16 cellular contexts compared by ENCODE assay signal in the genomic region with DNA sequence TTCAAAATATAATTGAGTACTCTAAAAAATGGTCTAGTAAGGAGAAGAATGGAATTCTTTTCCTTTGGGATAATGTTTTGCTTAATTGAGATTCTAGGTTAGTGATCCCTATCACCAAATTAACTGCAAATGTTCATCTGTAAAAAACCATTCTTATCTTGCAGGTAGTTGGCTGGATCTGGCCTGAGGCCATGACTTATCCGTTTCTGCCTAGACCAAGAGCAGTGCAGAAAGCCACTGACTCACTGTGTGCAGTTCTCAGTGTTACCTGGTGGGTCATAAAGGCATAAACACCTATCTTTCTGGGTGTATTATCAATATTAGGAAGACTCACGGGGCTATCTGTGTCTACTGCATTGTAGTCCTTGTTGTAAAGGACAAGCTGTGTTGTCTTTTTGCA. TPM values are rescaled to one million over a fixed set of nuclear protein-coding genes. Genes with fewer than 3 reads are reported as not detected.
DNase-seq lines count a peak whose midpoint lies in the region; ATAC-seq lines count a peak whose summit lies in the region.
"Had no signal": no experiment of that assay in that cellular context is flagged by ENCODE, and none has a peak within 500 bp of the region (broad histone marks: within the 10 kb centered on the region; RNA-seq: fewer than 3 reads in every experiment).

No MANE protein-coding gene starts in this region.

- H3K4me3 Mint-ChIP-seq in T-helper 1 cell treated with Interleukin-12 subunit alpha and Interleukin-12 subunit beta and Interleukin-4 antibody, amounts not matched to agents 30 μg/mL and 1 μg/mL, for 36 hours, result peak overlapping the region; percentile 80
- peak overlapping the region; percentile 35 for H3K4me3 Mint-ChIP-seq in natural killer cell treated with Interleukin-12 subunit alpha and Interleukin-12 subunit beta and Interleukin-15 and Interleukin-18, amount 100 ng/mL, for 72 hours
- H3K4me3 Mint-ChIP-seq: nephron progenitor cell had no signal

- peak in 1 of 2 donors; percentile 34 for ATAC-seq in natural killer cell treated with Interleukin-12 subunit alpha and Interleukin-12 subunit beta and Interleukin-15 and Interleukin-18, amount 100 ng/mL, for 72 hours
- ATAC-seq: A549, gastroesophageal sphincter had no signal

- peaks cover 6% of the 10 kb centered on the region for H3K9me3 Mint-ChIP-seq in T-helper 1 cell treated with Interleukin-12 subunit alpha and Interleukin-12 subunit beta and Interleukin-4 antibody, amounts not matched to agents 30 μg/mL and 1 μg/mL, for 36 hours
- peaks cover 6% of the 10 kb centered on the region for H3K9me3 Mint-ChIP-seq in natural killer cell treated with Interleukin-12 subunit alpha and Interleukin-12 subunit beta and Interleukin-15 and Interleukin-18, amount 100 ng/mL, for 72 hours

- peaks cover 4% of the 10 kb centered on the region for H3K27me3 Mint-ChIP-seq in T-helper 1 cell treated with Interleukin-12 subunit alpha and Interleukin-12 subunit beta and Interleukin-4 antibody, amounts not matched to agents 30 μg/mL and 1 μg/mL, for 36 hours (ENCODE audit: low read depth)
- no peaks in the 10 kb centered on the region for H3K27me3 Mint-ChIP-seq in natural killer cell treated with Interleukin-12 subunit alpha and Interleukin-12 subunit beta and Interleukin-15 and Interleukin-18, amount 100 ng/mL, for 72 hours

- peak overlapping the region; percentile 68 for H3K27ac Mint-ChIP-seq in T-helper 1 cell treated with Interleukin-12 subunit alpha and Interleukin-12 subunit beta and Interleukin-4 antibody, amounts not matched to agents 30 μg/mL and 1 μg/mL, for 36 hours
- peak overlapping the region; percentile 84 to 89 for H3K27ac Mint-ChIP-seq in natural killer cell treated with Interleukin-12 subunit alpha and Interleukin-12 subunit beta and Interleukin-15 and Interleukin-18, amount 100 ng/mL, for 72 hours
- H3K27ac Mint-ChIP-seq: nephron progenitor cell had no signal

- DNase-seq in T-helper 1 cell (no peak), NCI-H69 (lab: John Stamatoyannopoulos, UW) (peak; percentile 27), GM19238 (ENCODE audit: insufficient read length, low spot score) (no peak), NCI-H1105 (lab: John Stamatoyannopoulos, UW) (no peak), NCI-H1092 (lab: John Stamatoyannopoulos, UW) (no peak)
- DNase-seq in activated naive CD4-positive, alpha-beta T cell treated with anti-CD3 and anti-CD28 coated beads, Interleukin-2, amount 50 U/mL, for 16 hours, result peak; percentile 56
- no peak for DNase-seq in natural killer cell treated with Interleukin-12 subunit alpha and Interleukin-12 subunit beta and Interleukin-15 and Interleukin-18, amount 100 ng/mL, for 72 hours (ENCODE audit: low spot score)
- DNase-seq: DMS 273 treated with DMSO at 0.1 percent for 48 hours; effector CD4-positive, alpha-beta T cell; kidney glomerular epithelial cell; NCI-H1694; NCI-H774; nephron progenitor cell had no signal

- H3K36me3 Mint-ChIP-seq in T-helper 1 cell treated with Interleukin-12 subunit alpha and Interleukin-12 subunit beta and Interleukin-4 antibody, amounts not matched to agents 30 μg/mL and 1 μg/mL, for 36 hours (ENCODE audit: low read depth), result peaks cover 54% of the 10 kb centered on the region
- peaks cover 18% of the 10 kb centered on the region for H3K36me3 Mint-ChIP-seq in natural killer cell treated with Interleukin-12 subunit alpha and Interleukin-12 subunit beta and Interleukin-15 and Interleukin-18, amount 100 ng/mL, for 72 hours

- peaks cover 70% of the 10 kb centered on the region for H3K4me1 Mint-ChIP-seq in T-helper 1 cell treated with Interleukin-12 subunit alpha and Interleukin-12 subunit beta and Interleukin-4 antibody, amounts not matched to agents 30 μg/mL and 1 μg/mL, for 36 hours (ENCODE audit: low read depth)
- H3K4me1 Mint-ChIP-seq in natural killer cell treated with Interleukin-12 subunit alpha and Interleukin-12 subunit beta and Interleukin-15 and Interleukin-18, amount 100 ng/mL, for 72 hours (ENCODE audit: low read depth in 2 of 2), result peaks cover 60 to 92% of the 10 kb centered on the region in 2 donors

RNA-seq across cellular contexts. Expression of a gene that starts 10.8 kb away (rescaled TPM):
- total RNA-seq in natural killer cell treated with Interleukin-12 subunit alpha and Interleukin-12 subunit beta and Interleukin-15 and Interleukin-18, amount 100 ng/mL, for 72 hours, result 10 to 100 TPM; 58.7 to 88.4 TPM

Comparison
In these comparisons a context has a peak if more than half of its experiments do, and no peak if none do; other contexts are left out.
1. DNase-seq: peak in NCI-H69 (single experiment) and activated naive CD4-positive, alpha-beta T cell treated with anti-CD3 and anti-CD28 coated beads, Interleukin-2, amount 50 U/mL, for 16 hours (single experiment); none in T-helper 1 cell (0 of 5), natural killer cell treated with Interleukin-12 subunit alpha and Interleukin-12 subunit beta and Interleukin-15 and Interleukin-18, amount 100 ng/mL, for 72 hours (single experiment), GM19238 (single experiment), NCI-H1105 (single experiment) and NCI-H1092 (single experiment).